ENCODE assay signal across 8 cellular contexts in genomic region chr5:100840364-100840763, GRCh38.
DNase-seq lines count a peak whose midpoint lies in the region; ATAC-seq and TF ChIP-seq lines count a peak whose summit lies in the region.

No MANE protein-coding gene starts in this region.

- H3K9me3 Mint-ChIP-seq in WTC11 (no peaks in the 10 kb centered on the region), memory B cell (no peaks in the 10 kb centered on the region)

- DNase-seq in A172 (ENCODE audit: low spot score) = peak; percentile 27
- no peak for DNase-seq in WTC11 (ENCODE audit: low spot score)
- peak in 1 of 2 donors; percentile 31 for DNase-seq in memory B cell (ENCODE audit: low spot score in 2 of 2)
- no peak for DNase-seq in mucosa of gallbladder (ENCODE audit: low spot score)
- DNase-seq in NCI-H82 treated with DMSO at 0.1 percent for 48 hours (lab: John Stamatoyannopoulos, UW; ENCODE audit: unreplicated experiment) = no peak
- DNase-seq in NCI-H510A treated with DMSO at 0.1 percent for 48 hours (lab: John Stamatoyannopoulos, UW) = no peak

- H3K36me3 Mint-ChIP-seq in WTC11 (no peaks in the 10 kb centered on the region), memory B cell (peaks cover 8% of the 10 kb centered on the region)

- peaks cover 36% of the 10 kb centered on the region for H3K4me1 Mint-ChIP-seq in WTC11
- peaks cover 34% of the 10 kb centered on the region for H3K4me1 Mint-ChIP-seq in memory B cell

- H3K27ac Mint-ChIP-seq in WTC11 (no peak overlapping the region), memory B cell (peak overlapping the region; percentile 80)

- no peak for TF ChIP-seq CTCF in WTC11 (IDR thresholded peaks at IDR 0.05)

- H3K27me3 Mint-ChIP-seq in WTC11 (ENCODE audit: low read depth) (no peaks in the 10 kb centered on the region), memory B cell (no peaks in the 10 kb centered on the region)

- H3K4me3 Mint-ChIP-seq in WTC11 (no peak overlapping the region), memory B cell (no peak overlapping the region)

- peak; percentile 82 for ATAC-seq in GM19025 (IDR thresholded peaks at IDR 0.05; ENCODE audit: low read depth, unreplicated experiment)
- ATAC-seq in HG03139 (IDR thresholded peaks at IDR 0.05; ENCODE audit: unreplicated experiment) = peak; percentile 64
- peak; percentile 32 for ATAC-seq in WTC11
- ATAC-seq in memory B cell (ENCODE audit: low read depth) = peak; percentile 84

- POLR2A ChIA-PET in WTC11 (lab: Charles Lee) = no interaction called here

- CTCF ChIA-PET in WTC11 (lab: Charles Lee) = no interaction called here

TF ChIP-seq in WTC11, 78 proteins besides CTCF, POLR2A, EP300 and RAD21 (continues in another document):
- no peak for TF ChIP-seq SOX15 (CRISPR knock-in tag; IDR thresholded peaks at IDR 0.05)
- TF ChIP-seq, protein P1, sequence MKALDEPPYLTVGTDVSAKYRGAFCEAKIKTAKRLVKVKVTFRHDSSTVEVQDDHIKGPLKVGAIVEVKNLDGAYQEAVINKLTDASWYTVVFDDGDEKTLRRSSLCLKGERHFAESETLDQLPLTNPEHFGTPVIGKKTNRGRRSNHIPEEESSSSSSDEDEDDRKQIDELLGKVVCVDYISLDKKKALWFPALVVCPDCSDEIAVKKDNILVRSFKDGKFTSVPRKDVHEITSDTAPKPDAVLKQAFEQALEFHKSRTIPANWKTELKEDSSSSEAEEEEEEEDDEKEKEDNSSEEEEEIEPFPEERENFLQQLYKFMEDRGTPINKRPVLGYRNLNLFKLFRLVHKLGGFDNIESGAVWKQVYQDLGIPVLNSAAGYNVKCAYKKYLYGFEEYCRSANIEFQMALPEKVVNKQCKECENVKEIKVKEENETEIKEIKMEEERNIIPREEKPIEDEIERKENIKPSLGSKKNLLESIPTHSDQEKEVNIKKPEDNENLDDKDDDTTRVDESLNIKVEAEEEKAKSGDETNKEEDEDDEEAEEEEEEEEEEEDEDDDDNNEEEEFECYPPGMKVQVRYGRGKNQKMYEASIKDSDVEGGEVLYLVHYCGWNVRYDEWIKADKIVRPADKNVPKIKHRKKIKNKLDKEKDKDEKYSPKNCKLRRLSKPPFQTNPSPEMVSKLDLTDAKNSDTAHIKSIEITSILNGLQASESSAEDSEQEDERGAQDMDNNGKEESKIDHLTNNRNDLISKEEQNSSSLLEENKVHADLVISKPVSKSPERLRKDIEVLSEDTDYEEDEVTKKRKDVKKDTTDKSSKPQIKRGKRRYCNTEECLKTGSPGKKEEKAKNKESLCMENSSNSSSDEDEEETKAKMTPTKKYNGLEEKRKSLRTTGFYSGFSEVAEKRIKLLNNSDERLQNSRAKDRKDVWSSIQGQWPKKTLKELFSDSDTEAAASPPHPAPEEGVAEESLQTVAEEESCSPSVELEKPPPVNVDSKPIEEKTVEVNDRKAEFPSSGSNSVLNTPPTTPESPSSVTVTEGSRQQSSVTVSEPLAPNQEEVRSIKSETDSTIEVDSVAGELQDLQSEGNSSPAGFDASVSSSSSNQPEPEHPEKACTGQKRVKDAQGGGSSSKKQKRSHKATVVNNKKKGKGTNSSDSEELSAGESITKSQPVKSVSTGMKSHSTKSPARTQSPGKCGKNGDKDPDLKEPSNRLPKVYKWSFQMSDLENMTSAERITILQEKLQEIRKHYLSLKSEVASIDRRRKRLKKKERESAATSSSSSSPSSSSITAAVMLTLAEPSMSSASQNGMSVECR (CRISPR knock-in tag; IDR thresholded peaks at IDR 0.05; ENCODE audit: borderline replicate concordance) = no peak
- TF ChIP-seq CDX4 (CRISPR knock-in tag; IDR thresholded peaks at IDR 0.05; ENCODE audit: borderline replicate concordance) = no peak
- no peak for TF ChIP-seq ETV6 (CRISPR knock-in tag; IDR thresholded peaks at IDR 0.05)
- TF ChIP-seq NR2C2 (CRISPR knock-in tag; IDR thresholded peaks at IDR 0.05) = no peak
- no peak for TF ChIP-seq TP53 (CRISPR knock-in tag; IDR thresholded peaks at IDR 0.05)
- TF ChIP-seq ERG (CRISPR knock-in tag; IDR thresholded peaks at IDR 0.05) = no peak
- TF ChIP-seq RELA (CRISPR knock-in tag; IDR thresholded peaks at IDR 0.05; ENCODE audit: borderline replicate concordance) = no peak
- TF ChIP-seq SMAD4 (CRISPR knock-in tag; IDR thresholded peaks at IDR 0.05) = no peak
- no peak for TF ChIP-seq OVOL2 (CRISPR knock-in tag; IDR thresholded peaks at IDR 0.05; ENCODE audit: borderline replicate concordance)
- TF ChIP-seq ZBTB43 (CRISPR knock-in tag; IDR thresholded peaks at IDR 0.05) = no peak
- TF ChIP-seq NFE2L1 (CRISPR knock-in tag; IDR thresholded peaks at IDR 0.05) = no peak
- no peak for TF ChIP-seq ATF1 (CRISPR knock-in tag; IDR thresholded peaks at IDR 0.05)
- TF ChIP-seq, protein P2, sequence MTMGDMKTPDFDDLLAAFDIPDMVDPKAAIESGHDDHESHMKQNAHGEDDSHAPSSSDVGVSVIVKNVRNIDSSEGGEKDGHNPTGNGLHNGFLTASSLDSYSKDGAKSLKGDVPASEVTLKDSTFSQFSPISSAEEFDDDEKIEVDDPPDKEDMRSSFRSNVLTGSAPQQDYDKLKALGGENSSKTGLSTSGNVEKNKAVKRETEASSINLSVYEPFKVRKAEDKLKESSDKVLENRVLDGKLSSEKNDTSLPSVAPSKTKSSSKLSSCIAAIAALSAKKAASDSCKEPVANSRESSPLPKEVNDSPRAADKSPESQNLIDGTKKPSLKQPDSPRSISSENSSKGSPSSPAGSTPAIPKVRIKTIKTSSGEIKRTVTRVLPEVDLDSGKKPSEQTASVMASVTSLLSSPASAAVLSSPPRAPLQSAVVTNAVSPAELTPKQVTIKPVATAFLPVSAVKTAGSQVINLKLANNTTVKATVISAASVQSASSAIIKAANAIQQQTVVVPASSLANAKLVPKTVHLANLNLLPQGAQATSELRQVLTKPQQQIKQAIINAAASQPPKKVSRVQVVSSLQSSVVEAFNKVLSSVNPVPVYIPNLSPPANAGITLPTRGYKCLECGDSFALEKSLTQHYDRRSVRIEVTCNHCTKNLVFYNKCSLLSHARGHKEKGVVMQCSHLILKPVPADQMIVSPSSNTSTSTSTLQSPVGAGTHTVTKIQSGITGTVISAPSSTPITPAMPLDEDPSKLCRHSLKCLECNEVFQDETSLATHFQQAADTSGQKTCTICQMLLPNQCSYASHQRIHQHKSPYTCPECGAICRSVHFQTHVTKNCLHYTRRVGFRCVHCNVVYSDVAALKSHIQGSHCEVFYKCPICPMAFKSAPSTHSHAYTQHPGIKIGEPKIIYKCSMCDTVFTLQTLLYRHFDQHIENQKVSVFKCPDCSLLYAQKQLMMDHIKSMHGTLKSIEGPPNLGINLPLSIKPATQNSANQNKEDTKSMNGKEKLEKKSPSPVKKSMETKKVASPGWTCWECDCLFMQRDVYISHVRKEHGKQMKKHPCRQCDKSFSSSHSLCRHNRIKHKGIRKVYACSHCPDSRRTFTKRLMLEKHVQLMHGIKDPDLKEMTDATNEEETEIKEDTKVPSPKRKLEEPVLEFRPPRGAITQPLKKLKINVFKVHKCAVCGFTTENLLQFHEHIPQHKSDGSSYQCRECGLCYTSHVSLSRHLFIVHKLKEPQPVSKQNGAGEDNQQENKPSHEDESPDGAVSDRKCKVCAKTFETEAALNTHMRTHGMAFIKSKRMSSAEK (CRISPR knock-in tag; IDR thresholded peaks at IDR 0.05; ENCODE audit: borderline replicate concordance) = no peak
- TF ChIP-seq, protein P3, sequence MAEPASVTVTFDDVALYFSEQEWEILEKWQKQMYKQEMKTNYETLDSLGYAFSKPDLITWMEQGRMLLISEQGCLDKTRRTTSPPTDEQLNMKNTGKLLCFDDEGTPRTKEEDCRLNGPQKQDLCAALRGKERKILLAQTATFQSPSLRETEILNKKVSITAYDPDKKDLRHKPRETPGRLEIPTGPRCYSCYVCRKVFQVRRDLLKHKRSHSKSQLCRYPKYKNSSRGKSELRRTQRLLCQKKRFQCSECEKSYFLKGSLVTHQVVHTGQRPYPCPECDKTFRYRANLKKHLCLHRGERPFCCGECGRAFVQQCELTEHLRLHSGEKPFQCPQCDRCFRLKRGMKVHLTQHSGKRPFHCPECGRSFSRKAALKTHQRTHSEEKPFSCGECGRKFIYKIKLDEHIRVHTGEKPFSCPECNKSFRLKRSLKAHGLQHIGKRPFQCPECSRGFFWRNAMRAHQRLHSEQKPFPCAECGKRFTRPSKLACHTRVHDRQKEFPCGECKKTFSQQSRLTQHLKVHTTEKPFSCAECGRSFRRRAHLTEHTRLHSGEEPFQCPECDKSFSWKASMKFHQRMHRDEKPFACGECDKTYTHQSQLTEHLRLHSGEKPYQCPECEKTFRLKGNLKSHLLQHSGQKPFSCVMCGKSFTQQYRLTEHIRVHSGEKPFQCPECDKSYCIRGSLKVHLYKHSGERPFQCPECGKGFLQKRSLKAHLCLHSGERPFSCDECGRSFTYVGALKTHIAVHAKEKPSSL (CRISPR knock-in tag; conservative IDR thresholded peaks at IDR 0.05) = no peak

Comparison
In these comparisons a context has a peak if more than half of its experiments do, and no peak if none do; other contexts are left out.
1. ATAC-seq: peak in every context shown above with its lines; median percentile 84 in memory B cell; 82 in GM19025; 64 in HG03139; 32 in WTC11.